8 cellular contexts compared by ENCODE assay signal in the genomic region with DNA sequence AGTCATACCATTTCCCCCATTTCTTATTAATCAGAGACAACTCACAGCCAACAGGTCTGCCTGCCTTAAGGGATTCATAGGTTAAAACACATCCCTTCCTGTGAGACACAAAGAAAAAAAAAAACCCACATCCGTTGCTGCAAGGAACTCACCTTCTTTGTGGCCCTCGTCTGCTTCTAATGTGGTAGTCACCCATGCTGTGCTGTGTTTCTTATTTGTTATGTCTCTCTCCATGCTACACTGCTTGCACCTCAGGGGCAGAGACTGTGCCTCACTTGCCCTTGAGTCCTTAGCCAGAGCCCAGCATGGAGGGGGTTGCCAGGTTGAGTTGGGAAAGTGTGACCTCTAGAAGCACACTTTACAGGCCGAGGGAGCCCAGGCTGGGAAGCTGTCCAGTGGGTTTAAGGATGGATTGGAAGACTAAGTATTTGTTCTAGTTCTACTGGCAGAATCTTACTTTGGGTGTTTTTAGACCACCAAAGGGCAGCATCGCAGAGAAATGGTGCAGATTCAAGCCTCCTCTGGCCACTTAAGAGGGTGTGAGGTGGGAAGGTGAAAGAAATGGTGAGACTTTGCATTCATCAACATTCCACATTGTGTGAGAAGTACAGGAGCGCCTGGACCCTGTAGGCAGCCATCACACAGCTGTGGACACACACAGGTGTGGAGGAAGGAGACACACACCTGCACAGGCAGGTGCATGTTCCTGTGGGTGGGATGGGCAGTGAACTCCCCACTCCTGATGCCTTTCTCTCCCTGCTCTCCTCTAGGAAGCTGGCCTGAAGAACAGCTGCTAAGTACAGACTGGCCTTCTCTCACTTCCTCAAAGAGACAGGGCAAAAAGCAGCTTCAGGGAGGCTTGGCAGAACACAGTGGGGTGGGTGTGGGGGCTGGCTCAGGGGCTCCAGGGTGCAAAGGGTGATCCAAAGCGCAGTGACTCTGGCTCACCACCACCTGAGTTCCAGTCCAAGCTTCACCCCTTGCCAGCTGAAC. TPM values are rescaled to one million over a fixed set of nuclear protein-coding genes. Genes with fewer than 3 reads are reported as not detected.
A peak's percentile ranks its signal among the peaks of the same experiment; 100 is the strongest.
DNase-seq lines count a peak whose midpoint lies in the region; ATAC-seq and TF ChIP-seq lines count a peak whose summit lies in the region.

No MANE protein-coding gene starts in this region.

- ATAC-seq in GM18508 (IDR thresholded peaks at IDR 0.05; ENCODE audit: insufficient read depth, unreplicated experiment), result peak; percentile 40
- ATAC-seq in HG02642 (IDR thresholded peaks at IDR 0.05; ENCODE audit: poor library complexity, unreplicated experiment), result peak; percentile 59
- peak; percentile 11 for ATAC-seq in left colon

- intact Hi-C loops in left colon (cut with DNase I, micrococcal nuclease), result no loop called here

- peak; percentile 64 for DNase-seq in T-helper 22 cell (ENCODE audit: low read depth)
- no peak for DNase-seq in left colon
- DNase-seq in D341Med (ENCODE audit: low spot score), result no peak
- DNase-seq in AG08395 (ENCODE audit: low spot score), result no peak
- DNase-seq in ecto neural progenitor cell (ENCODE audit: low spot score), result no peak
- DNase-seq in erythroblast (lab: John Stamatoyannopoulos, UW), result no peak

- TF ChIP-seq POLR2A in erythroblast (IDR thresholded peaks at IDR 0.05; ENCODE audit: low read length), result no peak

RNA-seq across cellular contexts. Expression of gene GLB1, which starts 48.8 kb away (rescaled TPM):
- total RNA-seq in left colon, result 10 to 100 TPM; 90.3 to 94.6 TPM

RNA-seq across cellular contexts. Expression of gene TMPPE, which starts 48.8 kb away (rescaled TPM):
- 10 to 100 TPM; 13.2 to 16.7 TPM for total RNA-seq in left colon
